In the genomic region with DNA sequence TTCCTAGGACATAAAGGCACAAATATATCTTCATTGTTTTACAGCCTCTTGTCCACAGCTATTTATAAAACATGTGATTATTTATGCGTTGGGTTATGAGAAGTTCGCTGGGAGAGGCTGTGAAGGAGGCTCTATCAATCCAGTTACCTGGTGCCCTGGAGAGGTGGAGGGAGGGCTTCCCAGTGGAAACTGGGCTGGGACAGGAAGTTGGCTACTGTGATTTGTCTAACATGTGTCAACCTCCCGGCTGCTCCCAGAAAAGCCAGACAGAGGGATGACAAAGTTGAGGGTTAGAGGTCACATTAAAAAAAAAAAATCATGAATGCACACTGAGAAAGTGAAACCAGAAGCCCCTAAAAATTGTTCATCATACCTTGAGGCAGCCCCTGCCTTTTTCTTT, we compare ENCODE assay signal across 11 cellular contexts.
DNase-seq lines count a peak whose midpoint lies in the region; ATAC-seq lines count a peak whose summit lies in the region.
"Had no signal": no experiment of that assay in that cellular context is flagged by ENCODE, and none has a peak within 500 bp of the region (broad histone marks: within the 10 kb centered on the region; RNA-seq: fewer than 3 reads in every experiment).

No MANE protein-coding gene starts in this region.

- H3K27ac Mint-ChIP-seq in stimulated activated naive CD8-positive, alpha-beta T cell treated with anti-CD3 and anti-CD28 coated beads, Interleukin-15, Interleukin-2, amounts not matched to agents 100 ng/mL and 50 ng/mL, for 24 hours, result no peak overlapping the region
- peak overlapping the region in 1 of 10 donors; percentile 32 for H3K27ac Mint-ChIP-seq in naive thymus-derived CD8-positive, alpha-beta T cell

- H3K36me3 Mint-ChIP-seq in stimulated activated naive CD8-positive, alpha-beta T cell treated with anti-CD3 and anti-CD28 coated beads, Interleukin-15, Interleukin-2, amounts not matched to agents 100 ng/mL and 50 ng/mL, for 24 hours (ENCODE audit: low read depth), result no peaks in the 10 kb centered on the region
- no peaks in the 10 kb centered on the region for H3K36me3 Mint-ChIP-seq in naive thymus-derived CD8-positive, alpha-beta T cell

- no peak for ATAC-seq in stimulated activated naive CD8-positive, alpha-beta T cell treated with anti-CD3 and anti-CD28 coated beads, Interleukin-15, Interleukin-2, amounts not matched to agents 100 U/mL and 50 U/mL, for 24 hours
- no peak for ATAC-seq in naive thymus-derived CD8-positive, alpha-beta T cell
- ATAC-seq in GM18870 (IDR thresholded peaks at IDR 0.05; ENCODE audit: unreplicated experiment), result no peak
- ATAC-seq: HCT116 had no signal

- H3K9ac ChIP-seq in endocrine pancreas (ENCODE audit: control insufficient read depth, insufficient read depth, low read length), result no peak overlapping the region

- no peaks in the 10 kb centered on the region for H3K9me3 ChIP-seq in endocrine pancreas (ENCODE audit: control insufficient read depth, low read length)

- peaks cover 6% of the 10 kb centered on the region for H3K27me3 ChIP-seq in endocrine pancreas (ENCODE audit: control insufficient read depth, insufficient read depth, low read length)

- H3K36me3 ChIP-seq in endocrine pancreas (ENCODE audit: control insufficient read depth, insufficient read depth, low read length), result no peaks in the 10 kb centered on the region

- POLR2A ChIA-PET in naive thymus-derived CD8-positive, alpha-beta T cell (lab: Charles Lee), result no interaction called here

- H3K4me3 Mint-ChIP-seq in stimulated activated naive CD8-positive, alpha-beta T cell treated with anti-CD3 and anti-CD28 coated beads, Interleukin-15, Interleukin-2, amounts not matched to agents 100 ng/mL and 50 ng/mL, for 24 hours, result peak overlapping the region; percentile 72
- peak overlapping the region; percentile 22 to 74 (median 64) for H3K4me3 Mint-ChIP-seq in naive thymus-derived CD8-positive, alpha-beta T cell

- no peaks in the 10 kb centered on the region for H3K4me1 ChIP-seq in endocrine pancreas (ENCODE audit: control insufficient read depth, insufficient read depth, low read length)

- H3K9me3 Mint-ChIP-seq in stimulated activated naive CD8-positive, alpha-beta T cell treated with anti-CD3 and anti-CD28 coated beads, Interleukin-15, Interleukin-2, amounts not matched to agents 100 ng/mL and 50 ng/mL, for 24 hours, result no peaks in the 10 kb centered on the region
- no peaks in the 10 kb centered on the region for H3K9me3 Mint-ChIP-seq in naive thymus-derived CD8-positive, alpha-beta T cell

- peaks cover 15% of the 10 kb centered on the region for H3K27me3 Mint-ChIP-seq in stimulated activated naive CD8-positive, alpha-beta T cell treated with anti-CD3 and anti-CD28 coated beads, Interleukin-15, Interleukin-2, amounts not matched to agents 100 ng/mL and 50 ng/mL, for 24 hours
- peaks cover 8 to 39% (median 14%) of the 10 kb centered on the region in 5 donors for H3K27me3 Mint-ChIP-seq in naive thymus-derived CD8-positive, alpha-beta T cell

- H3K4me1 Mint-ChIP-seq in stimulated activated naive CD8-positive, alpha-beta T cell treated with anti-CD3 and anti-CD28 coated beads, Interleukin-15, Interleukin-2, amounts not matched to agents 100 ng/mL and 50 ng/mL, for 24 hours (ENCODE audit: low read depth), result no peaks in the 10 kb centered on the region
- H3K4me1 Mint-ChIP-seq in naive thymus-derived CD8-positive, alpha-beta T cell, result peaks cover 1 to 11% (median 8%) of the 10 kb centered on the region in 4 donors

- H3K4me3 ChIP-seq in endocrine pancreas (ENCODE audit: control insufficient read depth, insufficient read depth, low read length), result peak overlapping the region; percentile 59

- DNase-seq in stimulated activated naive CD8-positive, alpha-beta T cell treated with anti-CD3 and anti-CD28 coated beads, Interleukin-15, Interleukin-2, amounts not matched to agents 100 U/mL and 50 U/mL, for 24 hours, result no peak
- no peak for DNase-seq in naive thymus-derived CD8-positive, alpha-beta T cell
- DNase-seq in NCI-H1048 (lab: John Stamatoyannopoulos, UW) (no peak), NCI-H510A (lab: John Stamatoyannopoulos, UW) (no peak), SK-N-DZ (ENCODE audit: low spot score) (no peak)
- DNase-seq: activated CD4-positive, alpha-beta T cell treated with anti-CD3 and anti-CD28 coated beads for 4 hours; NCI-H1694 had no signal
